ENCODE assay signal across 11 cellular contexts in genomic region chr15:41241251-41241964, GRCh38. TPM values are rescaled to one million over a fixed set of nuclear protein-coding genes. Genes with fewer than 3 reads are reported as not detected.
DNase-seq lines count a peak whose midpoint lies in the region; ATAC-seq, FAIRE-seq and TF ChIP-seq lines count a peak whose summit lies in the region.
"Had no signal": no experiment of that assay in that cellular context is flagged by ENCODE, and none has a peak within 500 bp of the region (broad histone marks: within the 10 kb centered on the region; RNA-seq: fewer than 3 reads in every experiment).

No MANE protein-coding gene starts in this region.

- H3K4me1 ChIP-seq in HAP-1: no peaks in the 10 kb centered on the region
- peaks cover 9% of the 10 kb centered on the region for H3K4me1 ChIP-seq in endothelial cell of umbilical vein (ENCODE audit: control insufficient read depth, extremely low read depth, insufficient read depth, low read length)
- H3K4me1 ChIP-seq in osteoblast (ENCODE audit: insufficient read depth, low read length): no peaks in the 10 kb centered on the region
- H3K4me1 ChIP-seq: uterus had no signal

- H2AFZ ChIP-seq in endothelial cell of umbilical vein (ENCODE audit: low read depth, low read length): peak overlapping the region; percentile 6
- H2AFZ ChIP-seq in osteoblast (ENCODE audit: low read length): no peak overlapping the region

- H3K36me3 ChIP-seq in HAP-1 (replicated peaks) (peaks cover 6% of the 10 kb centered on the region; the same call in 1 of the 2 replicates), endothelial cell of umbilical vein (ENCODE audit: control insufficient read depth in 2 of 2, extremely low read depth in 1 of 2, insufficient read depth in 2 of 2, low read length in 2 of 2) (peaks cover 3 to 4% of the 10 kb centered on the region in 2 experiments), osteoblast (ENCODE audit: insufficient read depth, low read length) (peaks cover 14% of the 10 kb centered on the region)
- H3K36me3 ChIP-seq: uterus had no signal

- no peak for TF ChIP-seq CTCF in endothelial cell of umbilical vein (IDR thresholded peaks at IDR 0.05; ENCODE audit: extremely low read depth in 1 of 2, insufficient read depth in 1 of 2, low read depth in 1 of 2, low read length in 2 of 2)
- no peak for TF ChIP-seq CTCF in osteoblast (IDR thresholded peaks at IDR 0.05; ENCODE audit: extremely low read depth, low read depth, low read length)

- TF ChIP-seq POLR2A in endothelial cell of umbilical vein (IDR thresholded peaks at IDR 0.05; ENCODE audit: low read depth, low read length): no peak

- H3K4me3 ChIP-seq in HAP-1 (no peak overlapping the region), endothelial cell of umbilical vein (replicated peaks in 1 of 3; ENCODE audit: insufficient read depth in 1 of 3, low read depth in 1 of 3, low read length in 3 of 3) (no peak overlapping the region), osteoblast (ENCODE audit: insufficient read depth, low read length) (no peak overlapping the region)
- H3K4me3 ChIP-seq: uterus had no signal

- peak; percentile 84 for FAIRE-seq in endothelial cell of umbilical vein (lab: Jason Lieb, UNC)
- FAIRE-seq: frontal cortex had no signal

- no peaks in the 10 kb centered on the region for H4K20me1 ChIP-seq in endothelial cell of umbilical vein (replicated peaks; ENCODE audit: control insufficient read depth, extremely low read depth, insufficient read depth, low read length)
- no peaks in the 10 kb centered on the region for H4K20me1 ChIP-seq in osteoblast (ENCODE audit: insufficient read depth, low read length)

- H3K9me1 ChIP-seq in endothelial cell of umbilical vein (replicated peaks; ENCODE audit: control insufficient read depth, extremely low read depth, insufficient read depth, low read length): no peaks in the 10 kb centered on the region

- H3K9me3 ChIP-seq in HAP-1: no peaks in the 10 kb centered on the region
- H3K9me3 ChIP-seq in endothelial cell of umbilical vein (replicated peaks; ENCODE audit: control insufficient read depth, insufficient read depth, low read length): no peaks in the 10 kb centered on the region
- no peaks in the 10 kb centered on the region for H3K9me3 ChIP-seq in osteoblast (ENCODE audit: low read depth, low read length)
- H3K9me3 ChIP-seq: uterus had no signal

- no peaks in the 10 kb centered on the region for H3K27me3 ChIP-seq in HAP-1 (ENCODE audit: low read depth)
- H3K27me3 ChIP-seq in endothelial cell of umbilical vein (ENCODE audit: control insufficient read depth in 2 of 2, insufficient read depth in 2 of 2, low read length in 2 of 2): no peaks in the 10 kb centered on the region
- no peaks in the 10 kb centered on the region for H3K27me3 ChIP-seq in osteoblast (ENCODE audit: insufficient read depth, low read length)
- H3K27me3 ChIP-seq: uterus had no signal

- POLR2A ChIA-PET in endothelial cell of umbilical vein (lab: Charles Lee): no interaction called here
- POLR2A ChIA-PET in HEK293T (lab: Yijun Ruan, JAX): no interaction called here

- ATAC-seq in HG03095 (IDR thresholded peaks at IDR 0.05; ENCODE audit: unreplicated experiment) (no peak), GM21529 (IDR thresholded peaks at IDR 0.05; ENCODE audit: unreplicated experiment) (no peak)

- no TSS peak for BruUV-seq in endothelial cell of umbilical vein (replicated peaks; lab: Mats Ljungman, UMichigan)

- in situ Hi-C loops in HAP-1 (cut with MboI; ENCODE audit: low sequenced_read_pairs): no loop called here

- CTCF ChIA-PET in endothelial cell of umbilical vein (lab: Charles Lee) (interaction anchor here (0.6 kb wide), 2 partner anchors 10 to 168 kb away, joined by 3 to 4 read pairs; partner anchors contain the start of genes CHP1 and EXD1), HEK293T (lab: Yijun Ruan, JAX) (no interaction called here)

- DNase-seq in HAP-1 (ENCODE audit: low spot score in 2 of 2): peak; percentile 33 to 66
- DNase-seq in NCI-H345 treated with DMSO at 0.1 percent for 48 hours (lab: John Stamatoyannopoulos, UW; ENCODE audit: unreplicated experiment): peak; percentile 75
- peak; percentile 92 for DNase-seq in endothelial cell of umbilical vein (ENCODE audit: low read depth, low spot score)
- DNase-seq in osteoblast (ENCODE audit: insufficient read length, low spot score, missing footprints): peak; percentile 34
- no peak for DNase-seq in HEK293T (ENCODE audit: extremely low spot score)
- no peak for DNase-seq in 8988T
- DNase-seq: uterus had no signal

- H3K79me2 ChIP-seq in endothelial cell of umbilical vein (ENCODE audit: control insufficient read depth, insufficient read depth, low read length): peaks cover 7% of the 10 kb centered on the region
- peaks cover 22% of the 10 kb centered on the region for H3K79me2 ChIP-seq in osteoblast (ENCODE audit: insufficient read depth, low read length)

- H3K27ac ChIP-seq in endothelial cell of umbilical vein (ENCODE audit: insufficient read depth, low read depth, low read length) (no peak overlapping the region), osteoblast (ENCODE audit: low read depth, low read length) (no peak overlapping the region)
- H3K27ac ChIP-seq: uterus had no signal

- no peak overlapping the region for H3K9ac ChIP-seq in endothelial cell of umbilical vein (replicated peaks; ENCODE audit: extremely low read depth, insufficient read depth, low read length)

- dilution Hi-C loops in endothelial cell of umbilical vein (cut with MboI; ENCODE audit: extremely low pct_ligation_motif_present, low sequenced_read_pairs): no loop called here

- intact Hi-C loops in endothelial cell of umbilical vein (cut with micrococcal nuclease): no loop called here

- H3K4me2 ChIP-seq in endothelial cell of umbilical vein (ENCODE audit: insufficient read depth, low read length) (no peak overlapping the region), osteoblast (ENCODE audit: insufficient read depth, low read length) (no peak overlapping the region)

TF ChIP-seq in endothelial cell of umbilical vein, 7 proteins besides CTCF, POLR2A, EP300 and RAD21:
- no peak for TF ChIP-seq JUN (IDR thresholded peaks at IDR 0.05; ENCODE audit: borderline replicate concordance, insufficient read depth, insufficient read length, low read depth)
- TF ChIP-seq POLR2AphosphoS5 (IDR thresholded peaks at IDR 0.05; ENCODE audit: insufficient read depth, low read depth, low read length): peak; percentile 25
- TF ChIP-seq FOS (IDR thresholded peaks at IDR 0.05; ENCODE audit: borderline replicate concordance, insufficient read depth, low read length): no peak
- TF ChIP-seq GATA2 (IDR thresholded peaks at IDR 0.05; ENCODE audit: insufficient read depth, insufficient read length, low read depth, low read length): no peak
- TF ChIP-seq MAX (IDR thresholded peaks at IDR 0.05; ENCODE audit: insufficient read depth, insufficient read length): peak; percentile 56
- TF ChIP-seq EZH2 (IDR thresholded peaks at IDR 0.05; ENCODE audit: borderline replicate concordance, low read depth, low read length, severe bottlenecking): no peak
- peak; percentile 59 for TF ChIP-seq MYC (IDR thresholded peaks at IDR 0.05; ENCODE audit: low read depth, low read length)

TF ChIP-seq in HEK293T, 16 proteins besides CTCF, POLR2A, EP300 and RAD21:
- TF ChIP-seq CTBP1 (IDR thresholded peaks at IDR 0.05; ENCODE audit: borderline replicate concordance): no peak

RNA-seq across cellular contexts. Expression of gene CHP1, which starts 10.3 kb away (rescaled TPM):
- 84.4 and 96.2 TPM in 2 replicates for total RNA-seq in endothelial cell of umbilical vein
- polyA plus RNA-seq in endothelial cell of umbilical vein: 42.4 and 49.1 TPM in 2 replicates
- 64.4 and 66.5 TPM in 2 replicates for polyA plus RNA-seq in endothelial cell of umbilical vein (2011; cell fraction: cytosol; rRNA removed)
- 19.9 and 23.1 TPM in 2 replicates for polyA plus RNA-seq in endothelial cell of umbilical vein (2011; cell fraction: nucleus; rRNA removed)
- 70.6 and 74.9 TPM in 2 replicates for polyA plus RNA-seq in endothelial cell of umbilical vein (2012)
- 94.9 and 103 TPM in 2 replicates for polyA minus RNA-seq in endothelial cell of umbilical vein
- 113 TPM for polyA minus RNA-seq in endothelial cell of umbilical vein (2011; cell fraction: cytosol; rRNA and poly(A)+ RNA removed)
- 13.5 and 17.8 TPM in 2 replicates for polyA minus RNA-seq in endothelial cell of umbilical vein (2011; cell fraction: nucleus; rRNA and poly(A)+ RNA removed)
- total RNA-seq in osteoblast: 99.2 and 105 TPM in 2 replicates

RNA-seq across cellular contexts. Expression of gene EXD1, which starts 10.9 kb away (rescaled TPM):
- not detected in 2 replicates for total RNA-seq in endothelial cell of umbilical vein
- not detected in 2 replicates for polyA plus RNA-seq in endothelial cell of umbilical vein
- not detected in 2 replicates for polyA plus RNA-seq in endothelial cell of umbilical vein (2011; cell fraction: cytosol; rRNA removed)
- polyA plus RNA-seq in endothelial cell of umbilical vein (2011; cell fraction: nucleus; rRNA removed): not detected in 2 replicates
- not detected in 2 replicates for polyA plus RNA-seq in endothelial cell of umbilical vein (2012)
- polyA minus RNA-seq in endothelial cell of umbilical vein: not detected in 2 replicates
- not detected for polyA minus RNA-seq in endothelial cell of umbilical vein (2011; cell fraction: cytosol; rRNA and poly(A)+ RNA removed)
- not detected in 2 replicates for polyA minus RNA-seq in endothelial cell of umbilical vein (2011; cell fraction: nucleus; rRNA and poly(A)+ RNA removed)
- not detected in 2 replicates for total RNA-seq in osteoblast
- total RNA-seq: uterus had no signal
- polyA plus RNA-seq: IgD-negative memory B cell had no signal

Comparison
In these comparisons a context has a peak if more than half of its experiments do, and no peak if none do; other contexts are left out.
1. DNase-seq: peak in HAP-1 (2 of 2), NCI-H345 treated with DMSO at 0.1 percent for 48 hours (single experiment), endothelial cell of umbilical vein (single experiment) and osteoblast (single experiment); none in HEK293T (single experiment) and 8988T (single experiment).